Comparison of ENCODE assay signal across 8 cellular contexts in the genomic region with DNA sequence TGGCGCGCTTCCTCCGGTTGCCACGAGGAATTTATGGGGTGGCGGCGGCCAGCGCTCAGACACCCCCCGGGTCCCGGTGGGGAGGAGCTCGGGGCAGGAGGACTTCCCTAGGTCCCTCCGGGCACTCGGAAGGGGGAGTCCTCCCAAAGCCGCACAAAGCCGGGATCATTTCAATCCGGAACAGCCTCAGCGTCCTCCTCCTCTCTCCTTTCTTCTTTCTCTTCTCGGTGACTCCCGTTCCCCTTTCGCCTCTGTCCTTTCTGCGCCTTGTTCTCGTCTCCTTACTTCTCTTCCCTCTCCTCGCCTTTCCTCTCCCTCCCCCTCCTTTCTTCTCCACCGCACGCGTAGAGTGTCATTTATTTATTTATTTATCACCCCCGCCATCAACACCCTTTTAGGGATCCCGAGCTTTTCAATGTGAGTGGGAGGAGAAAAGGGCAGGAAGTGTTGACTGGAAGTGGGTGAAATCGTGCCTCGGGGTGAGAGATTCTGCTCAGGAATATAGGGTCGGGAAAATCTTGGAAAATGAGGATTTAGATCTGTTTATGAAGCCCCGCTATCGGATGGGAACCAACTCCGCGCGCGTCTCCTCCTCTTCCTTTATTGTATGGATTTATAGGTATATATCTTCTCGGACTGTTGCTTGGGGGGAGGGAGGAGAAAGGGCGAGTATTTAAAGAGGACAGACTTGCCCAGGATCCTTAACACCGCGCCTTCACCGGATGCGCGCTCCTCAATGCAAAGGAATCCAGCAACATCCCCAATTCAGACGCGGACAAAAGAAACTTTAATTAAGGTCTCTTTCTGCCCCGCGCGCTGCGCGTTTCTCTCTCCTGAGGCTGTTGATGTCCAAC.
DNase-seq lines count a peak whose midpoint lies in the region; ATAC-seq and TF ChIP-seq lines count a peak whose summit lies in the region.

No MANE protein-coding gene starts in this region.

- DNase-seq in DMS 273 (lab: John Stamatoyannopoulos, UW; ENCODE audit: unreplicated experiment) (peak; percentile 63), DMS 273 treated with DMSO at 0.1 percent for 48 hours (lab: John Stamatoyannopoulos, UW) (no peak), head of caudate nucleus (peak in 24 of 42 donors; percentile 9 to 59 (median 28)), pons (ENCODE audit: low spot score) (peak; percentile 44), DMS114 treated with DMSO at 0.1 percent for 48 hours (lab: John Stamatoyannopoulos, UW; ENCODE audit: unreplicated experiment) (no peak)

- intact Hi-C loops in head of caudate nucleus (cut with DNase I): loop anchor here (10.0 kb wide), 1 partner anchor 576 kb away; no protein-coding TSS in a partner anchor

- ATAC-seq in SK-N-SH treated with all-trans-retinoic acid at 6 μM for 48 hours (peak; percentile 7), GM21390 (IDR thresholded peaks at IDR 0.05; ENCODE audit: unreplicated experiment) (no peak), HG03565 (IDR thresholded peaks at IDR 0.05; ENCODE audit: unreplicated experiment) (no peak)

TF ChIP-seq in SK-N-SH treated with all-trans-retinoic acid at 6 μM for 48 hours, 23 proteins besides CTCF, POLR2A, EP300 and RAD21:
- TF ChIP-seq PPARA (CRISPR knock-in tag; IDR thresholded peaks at IDR 0.05; ENCODE audit: borderline replicate concordance) (no peak), ZNF70 (CRISPR knock-in tag; IDR thresholded peaks at IDR 0.05) (no peak)
- TF ChIP-seq, protein P1, sequence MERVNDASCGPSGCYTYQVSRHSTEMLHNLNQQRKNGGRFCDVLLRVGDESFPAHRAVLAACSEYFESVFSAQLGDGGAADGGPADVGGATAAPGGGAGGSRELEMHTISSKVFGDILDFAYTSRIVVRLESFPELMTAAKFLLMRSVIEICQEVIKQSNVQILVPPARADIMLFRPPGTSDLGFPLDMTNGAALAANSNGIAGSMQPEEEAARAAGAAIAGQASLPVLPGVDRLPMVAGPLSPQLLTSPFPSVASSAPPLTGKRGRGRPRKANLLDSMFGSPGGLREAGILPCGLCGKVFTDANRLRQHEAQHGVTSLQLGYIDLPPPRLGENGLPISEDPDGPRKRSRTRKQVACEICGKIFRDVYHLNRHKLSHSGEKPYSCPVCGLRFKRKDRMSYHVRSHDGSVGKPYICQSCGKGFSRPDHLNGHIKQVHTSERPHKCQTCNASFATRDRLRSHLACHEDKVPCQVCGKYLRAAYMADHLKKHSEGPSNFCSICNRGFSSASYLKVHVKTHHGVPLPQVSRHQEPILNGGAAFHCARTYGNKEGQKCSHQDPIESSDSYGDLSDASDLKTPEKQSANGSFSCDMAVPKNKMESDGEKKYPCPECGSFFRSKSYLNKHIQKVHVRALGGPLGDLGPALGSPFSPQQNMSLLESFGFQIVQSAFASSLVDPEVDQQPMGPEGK (CRISPR knock-in tag; IDR thresholded peaks at IDR 0.05; ENCODE audit: borderline replicate concordance): peak; percentile 49; the same call in 1 of the 2 replicates

Comparison
In these comparisons a context has a peak if more than half of its experiments do, and no peak if none do; other contexts are left out.
1. DNase-seq: peak in DMS 273 (single experiment), head of caudate nucleus (24 of 42) and pons (single experiment); none in DMS 273 treated with DMSO at 0.1 percent for 48 hours (single experiment) and DMS114 treated with DMSO at 0.1 percent for 48 hours (single experiment).